In the genomic region with DNA sequence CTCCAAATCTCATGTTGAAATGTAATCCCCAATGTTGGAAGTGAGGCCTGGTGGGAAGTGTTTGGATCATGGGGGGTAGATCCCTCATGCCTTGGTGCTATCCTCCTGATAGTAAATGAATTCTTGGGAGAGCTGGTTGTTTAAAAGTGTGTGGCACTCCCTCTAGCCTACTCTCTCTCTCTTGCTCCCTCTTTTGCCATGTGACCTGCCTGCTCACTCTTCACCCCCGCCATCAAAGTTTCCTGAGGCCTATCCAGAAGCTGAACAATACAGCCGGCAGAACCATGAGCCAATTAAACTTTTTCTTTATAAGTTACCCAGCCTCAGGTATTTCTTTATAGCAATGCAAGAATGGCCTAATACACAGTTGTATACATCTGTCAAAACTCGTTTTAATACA, we compare ENCODE assay signal across 18 cellular contexts.
A peak's percentile ranks its signal among the peaks of the same experiment; 100 is the strongest.
DNase-seq lines count a peak whose midpoint lies in the region; ATAC-seq, FAIRE-seq and TF ChIP-seq lines count a peak whose summit lies in the region.
"Had no signal": no experiment of that assay in that cellular context is flagged by ENCODE, and none has a peak within 500 bp of the region (broad histone marks: within the 10 kb centered on the region; RNA-seq: fewer than 3 reads in every experiment).

No MANE protein-coding gene starts in this region.

- no peaks in the 10 kb centered on the region for H3K9me2 ChIP-seq in GM23338 (ENCODE audit: insufficient read depth)

- no peak overlapping the region for H3K4me3 Mint-ChIP-seq in GM23338
- H3K4me3 Mint-ChIP-seq: B cell; CD4-positive, alpha-beta T cell; HFFc6 had no signal

- H3K4me1 ChIP-seq in GM23338 (ENCODE audit: insufficient read depth) = no peaks in the 10 kb centered on the region
- no peaks in the 10 kb centered on the region for H3K4me1 ChIP-seq in H1 (replicated peaks in 1 of 4; ENCODE audit: control insufficient read depth in 3 of 4, insufficient read depth in 4 of 4, low read length in 3 of 4)
- no peaks in the 10 kb centered on the region for H3K4me1 ChIP-seq in left lung
- no peaks in the 10 kb centered on the region for H3K4me1 ChIP-seq in upper lobe of right lung
- H3K4me1 ChIP-seq in SJCRH30 = no peaks in the 10 kb centered on the region

- no peak overlapping the region for H3K18ac ChIP-seq in H1 (ENCODE audit: extremely low read depth, low read length)

- H3F3A ChIP-seq in GM23338 (replicated peaks; ENCODE audit: low read depth) = no peaks in the 10 kb centered on the region

- H3K4me2 ChIP-seq in GM23338 (no peak overlapping the region), H1 (ENCODE audit: insufficient read depth in 1 of 2, low read depth in 2 of 2, low read length in 2 of 2) (no peak overlapping the region)

- H2AFZ ChIP-seq in GM23338 = no peak overlapping the region
- H2AFZ ChIP-seq in H1 (ENCODE audit: low read length) = no peak overlapping the region

- H4K20me1 ChIP-seq in GM23338 (replicated peaks; ENCODE audit: insufficient read depth) (no peaks in the 10 kb centered on the region; the same call in 1 of the 2 replicates), H1 (replicated peaks in 1 of 2; ENCODE audit: control insufficient read depth in 1 of 2, insufficient read depth in 2 of 2, low read length in 2 of 2) (no peaks in the 10 kb centered on the region)

- no peak overlapping the region for H4K5ac ChIP-seq in H1 (ENCODE audit: insufficient read length, low read depth, low read length)

- no peak overlapping the region for H2BK15ac ChIP-seq in H1 (ENCODE audit: low read length)

- no peak overlapping the region for H4K8ac ChIP-seq in H1 (ENCODE audit: extremely low read depth, insufficient read depth, low read length)

- DNase-seq in GM23338 (ENCODE audit: low spot score) (peak; percentile 31), H1 (ENCODE audit: low read depth in 1 of 2, low spot score in 2 of 2) (no peak), left lung (no peak), upper lobe of right lung (no peak), SJCRH30 (no peak), KG1 (lab: John Stamatoyannopoulos, UW) (no peak), COR-L47 (lab: John Stamatoyannopoulos, UW) (no peak)
- DNase-seq: C1 segment of cervical spinal cord; CD4-positive, alpha-beta T cell; DMS79; GOT3; HCEC 1CT; HFFc6 had no signal

- no peak for FAIRE-seq in H1 (lab: Jason Lieb, UNC)
- FAIRE-seq: A204.1, G401.6, GM12891 had no signal

- TF ChIP-seq RAD21 in H1 (IDR thresholded peaks at IDR 0.05 in 1 of 2, conservative IDR thresholded peaks at IDR 0.05 in 1 of 2; ENCODE audit: low read depth in 2 of 2, low read length in 2 of 2) = no peak

- no peak overlapping the region for H4K91ac ChIP-seq in H1 (replicated peaks; ENCODE audit: insufficient read length, low read length)

- no peaks in the 10 kb centered on the region for H3K27me3 Mint-ChIP-seq in GM23338 (ENCODE audit: insufficient read depth, low read depth, poor library complexity)
- H3K27me3 Mint-ChIP-seq: CD4-positive, alpha-beta T cell had no signal

- no peaks in the 10 kb centered on the region for H3K27me3 ChIP-seq in GM23338 (ENCODE audit: insufficient read depth)
- H3K27me3 ChIP-seq in H1 (replicated peaks in 1 of 4; ENCODE audit: control insufficient read depth in 3 of 4, extremely low read depth in 1 of 4, insufficient read depth in 3 of 4, low read length in 3 of 4) = no peaks in the 10 kb centered on the region
- no peaks in the 10 kb centered on the region for H3K27me3 ChIP-seq in left lung
- no peaks in the 10 kb centered on the region for H3K27me3 ChIP-seq in upper lobe of right lung
- no peaks in the 10 kb centered on the region for H3K27me3 ChIP-seq in SJCRH30

- no peak overlapping the region for H2BK120ac ChIP-seq in H1 (replicated peaks; ENCODE audit: low read depth, low read length)

- TF ChIP-seq CTCF in GM23338 (conservative IDR thresholded peaks at IDR 0.05; ENCODE audit: low read depth in 2 of 2) (no peak), H1 (IDR thresholded peaks at IDR 0.05; ENCODE audit: control extremely low read depth in 1 of 3, insufficient read depth in 1 of 3, low read depth in 1 of 3, low read length in 3 of 3) (no peak), left lung (IDR thresholded peaks at IDR 0.05) (no peak), upper lobe of right lung (IDR thresholded peaks at IDR 0.05) (no peak)

- no peaks in the 10 kb centered on the region for H3K9me3 Mint-ChIP-seq in GM23338
- H3K9me3 Mint-ChIP-seq: CD4-positive, alpha-beta T cell; HFFc6 had no signal

- H3K36me3 Mint-ChIP-seq in GM23338 (ENCODE audit: low read depth) = peaks cover 39% of the 10 kb centered on the region

- H3K36me3 ChIP-seq in GM23338 (ENCODE audit: insufficient read depth) (peaks cover 7% of the 10 kb centered on the region; the same call in 1 of the 2 replicates), H1 (ENCODE audit: control insufficient read depth in 2 of 4, insufficient read depth in 4 of 4, low read length in 3 of 4) (peaks cover 2 to 38% (median 17%) of the 10 kb centered on the region in 4 experiments; a peak in 6 of 8 replicates), left lung (peaks cover 0 to 8% of the 10 kb centered on the region in 2 donors), upper lobe of right lung (peaks cover 32% of the 10 kb centered on the region), SJCRH30 (peaks cover 19% of the 10 kb centered on the region)

- H3K23me2 ChIP-seq in H1 (ENCODE audit: low read depth, low read length) = no peaks in the 10 kb centered on the region

- no peaks in the 10 kb centered on the region for H3K79me1 ChIP-seq in H1 (ENCODE audit: low read depth, low read length)

- CTCF ChIA-PET in H1 (lab: Charles Lee; ENCODE audit: partially characterized antibody) = interaction anchor here (1.1 to 1.2 kb wide), 3 partner anchors 61 to 194 kb away, joined by 3 to 4 read pairs (median 3); no protein-coding TSS in a partner anchor

- TF ChIP-seq POLR2A in H1 (IDR thresholded peaks at IDR 0.05; ENCODE audit: control extremely low read depth in 1 of 2, low read depth in 2 of 2, low read length in 2 of 2) = no peak

- H3K23ac ChIP-seq in H1 (ENCODE audit: insufficient read length) = no peak overlapping the region

- POLR2A ChIA-PET in H1 (lab: Charles Lee; ENCODE audit: partially characterized antibody) = no interaction called here

- H3K4me3 ChIP-seq in GM23338 (no peak overlapping the region), H1 (ENCODE audit: extremely low read depth in 1 of 4, insufficient read depth in 2 of 4, low read depth in 3 of 4, low read length in 4 of 4) (no peak overlapping the region), left lung (no peak overlapping the region), upper lobe of right lung (no peak overlapping the region), SJCRH30 (no peak overlapping the region)

- H3K56ac ChIP-seq in H1 (replicated peaks; ENCODE audit: insufficient read length, low read depth, low read length) = no peak overlapping the region

- H3K9me3 ChIP-seq in H1 (ENCODE audit: insufficient read depth in 2 of 2, low read depth in 1 of 2, low read length in 1 of 2) (no peaks in the 10 kb centered on the region), left lung (no peaks in the 10 kb centered on the region), upper lobe of right lung (no peaks in the 10 kb centered on the region), SJCRH30 (replicated peaks) (no peaks in the 10 kb centered on the region)

- H3K79me2 ChIP-seq in GM23338 (replicated peaks; ENCODE audit: insufficient read depth) (no peaks in the 10 kb centered on the region), H1 (ENCODE audit: control insufficient read depth in 1 of 2, insufficient read depth in 2 of 2, low read length in 2 of 2) (no peaks in the 10 kb centered on the region)

- H3K4ac ChIP-seq in H1 (replicated peaks; ENCODE audit: insufficient read length, low read depth, low read length) = no peak overlapping the region

- H2BK5ac ChIP-seq in H1 (ENCODE audit: low read depth, low read length) = no peak overlapping the region

- H2BK20ac ChIP-seq in H1 (ENCODE audit: low read length) = no peak overlapping the region

- H3K27ac ChIP-seq in GM23338 (ENCODE audit: low read depth) (no peak overlapping the region), H1 (ENCODE audit: low read depth, low read length) (no peak overlapping the region), left lung (no peak overlapping the region), upper lobe of right lung (no peak overlapping the region), SJCRH30 (no peak overlapping the region)
- H3K27ac ChIP-seq: HL-60 had no signal

- peaks cover 9% of the 10 kb centered on the region; the same call in 2 of the 3 replicates for H3K4me1 Mint-ChIP-seq in GM23338
- H3K4me1 Mint-ChIP-seq: B cell had no signal

- peak; percentile 70 for ATAC-seq in GM23338
- ATAC-seq in left lung = peak; percentile 69
- ATAC-seq in upper lobe of right lung = peak; percentile 23

- no peak overlapping the region for H2AK5ac ChIP-seq in H1 (ENCODE audit: low read depth, low read length)

- intact Hi-C loops in left lung (cut with DNase I) (no loop called here), upper lobe of right lung (cut with DNase I) (no loop called here)

- H3K9ac ChIP-seq in H1 (replicated peaks in 1 of 4; ENCODE audit: extremely low read depth in 1 of 4, low read depth in 3 of 4, low read length in 3 of 4) = no peak overlapping the region

- no peak overlapping the region for H2BK12ac ChIP-seq in H1 (ENCODE audit: low read depth, low read length)

- H3K14ac ChIP-seq in H1 (ENCODE audit: insufficient read length) = no peak overlapping the region

- TF ChIP-seq EP300 in H1 (IDR thresholded peaks at IDR 0.05; ENCODE audit: borderline replicate concordance in 1 of 2, low read depth in 2 of 2, low read length in 2 of 2) = no peak

- H3K27ac Mint-ChIP-seq in GM23338 = peak overlapping the region; percentile 37; the same call in 1 of the 2 replicates
- H3K27ac Mint-ChIP-seq: B cell; CD4-positive, alpha-beta T cell; HFFc6 had no signal

- WGBS in H1 (ENCODE audit: extremely low coverage in 1 of 2, insufficient coverage in 1 of 2, insufficient read length in 1 of 2, insufficient replicate concordance in 2 of 2, low coverage in 1 of 2, low lambda C conversion rate in 2 of 2, missing lambda C conversion rate in 1 of 2), 2 experiments = 84% methylated on average over 3 of the region's 3 CpGs; no CpG with 5 or more reads in 1 of the 2 experiments

TF ChIP-seq in GM23338, 12 proteins besides CTCF, POLR2A, EP300 and RAD21:
- TF ChIP-seq EZH2phosphoT487 (IDR thresholded peaks at IDR 0.05; ENCODE audit: unreplicated experiment) (no peak), EZH2 (IDR thresholded peaks at IDR 0.05; ENCODE audit: low read depth, unreplicated experiment) (no peak), JUNB (IDR thresholded peaks at IDR 0.05; ENCODE audit: unreplicated experiment) (no peak)

TF ChIP-seq in H1, 55 proteins besides CTCF, POLR2A, EP300 and RAD21 (continues in another document):
- no peak for TF ChIP-seq SUZ12 (IDR thresholded peaks at IDR 0.05; ENCODE audit: low read length)
- 0 out of 2 replicates have a peak, but pooled peaks have one; percentile 13 for TF ChIP-seq YY1 (IDR thresholded peaks at IDR 0.05; ENCODE audit: low read depth, low read length)
